Comparison of ENCODE assay signal across 10 cellular contexts in genomic region chr3:13013151-13013561, GRCh38.
DNase-seq lines count a peak whose midpoint lies in the region; ATAC-seq and TF ChIP-seq lines count a peak whose summit lies in the region.
"Had no signal": no experiment of that assay in that cellular context is flagged by ENCODE, and none has a peak within 500 bp of the region (broad histone marks: within the 10 kb centered on the region; RNA-seq: fewer than 3 reads in every experiment).

No MANE protein-coding gene starts in this region.

- BruUV-seq in OCI-LY7 (replicated peaks; lab: Mats Ljungman, UMichigan) = no TSS peak

- no peak overlapping the region for H2AFZ ChIP-seq in OCI-LY7 (ENCODE audit: low read length)

- TF ChIP-seq CTCF in OCI-LY7 (conservative IDR thresholded peaks at IDR 0.05; ENCODE audit: low read length) (0 out of 2 replicates have a peak, but pooled peaks have one; percentile 20), coronary artery (IDR thresholded peaks at IDR 0.05) (no peak)

- H3K27ac ChIP-seq in OCI-LY7 (ENCODE audit: low read depth, low read length, poor library complexity, severe bottlenecking) = peak overlapping the region; percentile 97
- peak overlapping the region in 1 of 2 donors; percentile 86 for H3K27ac ChIP-seq in coronary artery

- H3K9me3 Mint-ChIP-seq in stimulated activated memory B cell treated with anti-CD40 and anti-IgM and Interleukin-4, amounts not matched to agents 10 μg/mL and 1 μg/mL and 100 μg/mL, for 72 hours = no peaks in the 10 kb centered on the region

- POLR2A ChIA-PET in OCI-LY7 (lab: Charles Lee) = interaction anchor here (0.8 to 6.2 kb wide), 7 partner anchors 9 to 406 kb away, joined by 3 to 34 read pairs (median 8); no protein-coding TSS in a partner anchor

- peak overlapping the region; percentile 93 for H3K4me2 ChIP-seq in OCI-LY7 (ENCODE audit: low read length)

- intact Hi-C loops in OCI-LY7 (cut with micrococcal nuclease; ENCODE audit: unreplicated experiment) = loop anchor here (10.0 kb wide), 1 partner anchor 1672 kb away; no protein-coding TSS in a partner anchor

- peaks cover 22% of the 10 kb centered on the region for H3K36me3 ChIP-seq in OCI-LY7 (ENCODE audit: insufficient read depth, low read length)

- H3K4me3 Mint-ChIP-seq in stimulated activated memory B cell treated with anti-CD40 and anti-IgM and Interleukin-4, amounts not matched to agents 10 μg/mL and 1 μg/mL and 100 μg/mL, for 72 hours = peak overlapping the region; percentile 16

- ATAC-seq in stimulated activated memory B cell treated with anti-CD40 and anti-IgM and Interleukin-4, amounts not matched to agents 10 μg/mL and 1 μg/mL and 100 μg/mL, for 72 hours = no peak
- ATAC-seq in GM21367 (IDR thresholded peaks at IDR 0.05; ENCODE audit: unreplicated experiment) (no peak), HG03025 (IDR thresholded peaks at IDR 0.05; ENCODE audit: low FRiP score, unreplicated experiment) (no peak)

- H3K4me1 Mint-ChIP-seq in stimulated activated memory B cell treated with anti-CD40 and anti-IgM and Interleukin-4, amounts not matched to agents 10 μg/mL and 1 μg/mL and 100 μg/mL, for 72 hours = peaks cover 98% of the 10 kb centered on the region

- no peaks in the 10 kb centered on the region for H3K27me3 Mint-ChIP-seq in stimulated activated memory B cell treated with anti-CD40 and anti-IgM and Interleukin-4, amounts not matched to agents 10 μg/mL and 1 μg/mL and 100 μg/mL, for 72 hours

- peaks cover 78% of the 10 kb centered on the region for H3K79me2 ChIP-seq in OCI-LY7 (ENCODE audit: insufficient read depth, low read depth, low read length)

- CTCF ChIA-PET in OCI-LY7 (lab: Charles Lee; ENCODE audit: unreplicated experiment) = interaction anchor here (0.6 to 1.3 kb wide), 3 partner anchors 9 to 59 kb away, joined by 3 to 6 read pairs (median 5); no protein-coding TSS in a partner anchor

- H3K27ac Mint-ChIP-seq in stimulated activated memory B cell treated with anti-CD40 and anti-IgM and Interleukin-4, amounts not matched to agents 10 μg/mL and 1 μg/mL and 100 μg/mL, for 72 hours = peak overlapping the region; percentile 93

- peaks cover 18% of the 10 kb centered on the region for H3K36me3 Mint-ChIP-seq in stimulated activated memory B cell treated with anti-CD40 and anti-IgM and Interleukin-4, amounts not matched to agents 10 μg/mL and 1 μg/mL and 100 μg/mL, for 72 hours

- H3K4me1 ChIP-seq in OCI-LY7 (ENCODE audit: insufficient read depth, low read length, poor library complexity, severe bottlenecking) = peaks cover 99% of the 10 kb centered on the region

- no peaks in the 10 kb centered on the region for H3K9me2 ChIP-seq in OCI-LY7 (ENCODE audit: insufficient read depth, low read length)

- no peaks in the 10 kb centered on the region for H3K9me3 ChIP-seq in OCI-LY7 (ENCODE audit: low read length)

- peak overlapping the region; percentile 64 for H3K4me3 ChIP-seq in OCI-LY7 (ENCODE audit: low read depth, low read length, poor library complexity, severe bottlenecking)
- H3K4me3 ChIP-seq in coronary artery = peak overlapping the region; percentile 17

- DNase-seq in activated CD8-positive, alpha-beta memory T cell treated with anti-CD3 and anti-CD28 coated beads, Interleukin-2, amount 50 U/mL, for 4 hours = peak; percentile 12
- no peak for DNase-seq in activated CD8-positive, alpha-beta memory T cell treated with anti-CD3 and anti-CD28 coated beads, Interleukin-2, amount 50 U/mL, for 48 hours
- DNase-seq in OCI-LY7 (ENCODE audit: low spot score) = no peak
- no peak for DNase-seq in coronary artery (ENCODE audit: low spot score)
- no peak for DNase-seq in stimulated activated CD4-positive, alpha-beta T cell treated with anti-CD3 and anti-CD28 coated beads, Interleukin-15, amount 100 ng/mL, for 24 hours
- DNase-seq: ACHN; NK-92 treated with Interleukin-12 subunit alpha and Interleukin-12 subunit beta, amount 100 ng/mL, for 24 hours had no signal

- no peaks in the 10 kb centered on the region for H4K20me1 ChIP-seq in OCI-LY7 (ENCODE audit: insufficient read depth, low read length)
